1 cellular context compared by ENCODE assay signal in genomic region chr17:42561908-42562844, GRCh38.
TF ChIP-seq lines count a peak whose summit lies in the region.

TSS of gene COASY (plus strand) at chr17:42562148. CDS start at chr17:42562623, 475 bp downstream.

TF ChIP-seq in K562, 482 proteins besides CTCF, POLR2A, EP300 and RAD21 (continued from another document and continues in another):
- TF ChIP-seq ZNF639 (CRISPR knock-in tag; conservative IDR thresholded peaks at IDR 0.05 in 1 of 2, IDR thresholded peaks at IDR 0.05 in 1 of 2) (peak in 1 of 2 experiments; percentile 78; a peak in 2 of 4 replicates), ZBTB1 (CRISPR knock-in tag; IDR thresholded peaks at IDR 0.05; ENCODE audit: borderline replicate concordance, low read depth) (no peak), MTA1 (IDR thresholded peaks at IDR 0.05; ENCODE audit: borderline replicate concordance) (no peak; the same call in 1 of the 2 replicates), TAF9B (IDR thresholded peaks at IDR 0.05; ENCODE audit: partially characterized antibody) (peak; percentile 66), ZNF444 (CRISPR knock-in tag; IDR thresholded peaks at IDR 0.05) (no peak), ZNF311 (CRISPR knock-in tag; IDR thresholded peaks at IDR 0.05) (no peak), NFYB (IDR thresholded peaks at IDR 0.05; ENCODE audit: extremely low read depth, insufficient read length) (no peak), E2F1 (CRISPR knock-in tag; IDR thresholded peaks at IDR 0.05) (peak; percentile 76), HINFP (tag; conservative IDR thresholded peaks at IDR 0.05; ENCODE audit: low read depth) (no peak), YY1 (IDR thresholded peaks at IDR 0.05; ENCODE audit: borderline replicate concordance in 1 of 3, control insufficient read depth in 1 of 3, extremely low read depth in 1 of 3, insufficient read depth in 3 of 3, insufficient read length in 1 of 3, insufficient replicate concordance in 2 of 3, low read depth in 1 of 3, low read length in 2 of 3) (peak in 2 of 3 experiments; percentile 25 to 47), DEAF1 (CRISPR knock-in tag; IDR thresholded peaks at IDR 0.05) (no peak), TFAP4 (CRISPR knock-in tag; IDR thresholded peaks at IDR 0.05; ENCODE audit: borderline replicate concordance) (peak; percentile 76), MEIS2 (IDR thresholded peaks at IDR 0.05; ENCODE audit: partially characterized antibody) (no peak), THRAP3 (IDR thresholded peaks at IDR 0.05; ENCODE audit: borderline replicate concordance) (no peak), CAMTA2 (CRISPR knock-in tag; conservative IDR thresholded peaks at IDR 0.05) (no peak), THRA (IDR thresholded peaks at IDR 0.05) (no peak), USF1 (CRISPR knock-in tag; IDR thresholded peaks at IDR 0.05) (no peak), PATZ1 (CRISPR knock-in tag; IDR thresholded peaks at IDR 0.05; ENCODE audit: borderline replicate concordance) (no peak), PHTF2 (CRISPR knock-in tag; IDR thresholded peaks at IDR 0.05) (no peak), CBX1 (IDR thresholded peaks at IDR 0.05; ENCODE audit: low read depth) (no peak), MTF1 (CRISPR knock-in tag; IDR thresholded peaks at IDR 0.05; ENCODE audit: borderline replicate concordance) (no peak), SIX5 (IDR thresholded peaks at IDR 0.05; ENCODE audit: borderline replicate concordance in 1 of 2, insufficient read depth in 1 of 2, low read depth in 1 of 2, low read length in 2 of 2) (peak in 1 of 2 experiments; percentile 20; a peak in 1 of 4 replicates), PTBP1 (IDR thresholded peaks at IDR 0.05; ENCODE audit: low read depth, low read length) (no peak), TFE3 (CRISPR knock-in tag; IDR thresholded peaks at IDR 0.05) (no peak), ZNF766 (CRISPR knock-in tag; conservative IDR thresholded peaks at IDR 0.05) (peak; percentile 56; the same call in 1 of the 2 replicates), NUFIP1 (IDR thresholded peaks at IDR 0.05; ENCODE audit: partially characterized antibody) (no peak), GTF3C2 (IDR thresholded peaks at IDR 0.05; ENCODE audit: borderline replicate concordance, extremely low read depth, insufficient read length) (no peak), KDM4B (IDR thresholded peaks at IDR 0.05; ENCODE audit: borderline replicate concordance in 2 of 2, low read depth in 1 of 2) (peak in 1 of 2 experiments; percentile 73; a peak in 1 of 4 replicates), CLOCK (CRISPR knock-in tag; IDR thresholded peaks at IDR 0.05; ENCODE audit: borderline replicate concordance) (no peak), ZZZ3 (IDR thresholded peaks at IDR 0.05) (0 out of 2 replicates have a peak, but pooled peaks have one; percentile 33), EP400 (IDR thresholded peaks at IDR 0.05) (peak; percentile 81), TAL1 (IDR thresholded peaks at IDR 0.05) (no peak), ZNF79 (CRISPR knock-in tag; IDR thresholded peaks at IDR 0.05; ENCODE audit: low read depth) (no peak), PTTG1 (tag; IDR thresholded peaks at IDR 0.05; ENCODE audit: low read depth) (no peak), SNRNP70 (optimal IDR thresholded peaks at IDR 0.05; ENCODE audit: low read depth, low read length) (no peak), HES1 (IDR thresholded peaks at IDR 0.05; ENCODE audit: low read depth) (no peak)
